Comparison of ENCODE assay signal across 1 cellular context in genomic region chr17:56935461-56935860, GRCh38.
TF ChIP-seq lines count a peak whose summit lies in the region.

No MANE protein-coding gene starts in this region.

TF ChIP-seq in HepG2, 621 proteins besides CTCF, POLR2A, EP300 and RAD21 (continued from another document):
- no peak for TF ChIP-seq TRIM22 (IDR thresholded peaks at IDR 0.05)
- TF ChIP-seq TMF1 (CRISPR knock-in tag; IDR thresholded peaks at IDR 0.05; ENCODE audit: low read depth) = no peak
- no peak for TF ChIP-seq ZNF883 (CRISPR knock-in tag; IDR thresholded peaks at IDR 0.05; ENCODE audit: not compliant biosample characterization)
- TF ChIP-seq ARID4A (CRISPR knock-in tag; IDR thresholded peaks at IDR 0.05; ENCODE audit: borderline replicate concordance) = 0 out of 2 replicates have a peak, but pooled peaks have one; percentile 3
- TF ChIP-seq ZNF737 (CRISPR knock-in tag; IDR thresholded peaks at IDR 0.05; ENCODE audit: borderline replicate concordance) = no peak
- TF ChIP-seq ZHX1 (CRISPR knock-in tag; IDR thresholded peaks at IDR 0.05; ENCODE audit: low read depth) = no peak
- TF ChIP-seq SP1 (IDR thresholded peaks at IDR 0.05) = no peak
- TF ChIP-seq SP1 (CRISPR knock-in tag; IDR thresholded peaks at IDR 0.05) = no peak
- 0 out of 2 replicates have a peak, but pooled peaks have one; percentile 33 for TF ChIP-seq ZNF609 (CRISPR knock-in tag; IDR thresholded peaks at IDR 0.05; ENCODE audit: borderline replicate concordance)
- no peak for TF ChIP-seq NFE2 (CRISPR knock-in tag; IDR thresholded peaks at IDR 0.05)
- peak; percentile 77 for TF ChIP-seq HHEX (CRISPR knock-in tag; IDR thresholded peaks at IDR 0.05)
- no peak for TF ChIP-seq ADNP (CRISPR knock-in tag; IDR thresholded peaks at IDR 0.05)
- TF ChIP-seq RARA (CRISPR knock-in tag; IDR thresholded peaks at IDR 0.05) = peak; percentile 59; the same call in 1 of the 2 replicates
- TF ChIP-seq MXD1 (CRISPR knock-in tag; IDR thresholded peaks at IDR 0.05) = no peak
- no peak for TF ChIP-seq ZNF792 (CRISPR knock-in tag; IDR thresholded peaks at IDR 0.05)
- no peak for TF ChIP-seq ZNF274 (CRISPR knock-in tag; IDR thresholded peaks at IDR 0.05)
- no peak for TF ChIP-seq ZC3H13 (CRISPR knock-in tag; IDR thresholded peaks at IDR 0.05)
- TF ChIP-seq MEF2D (CRISPR knock-in tag; IDR thresholded peaks at IDR 0.05) = no peak
- no peak for TF ChIP-seq MTF1 (CRISPR knock-in tag; IDR thresholded peaks at IDR 0.05)
- no peak for TF ChIP-seq ZFAT (CRISPR knock-in tag; conservative IDR thresholded peaks at IDR 0.05)
- no peak for TF ChIP-seq BRF2 (CRISPR knock-in tag; IDR thresholded peaks at IDR 0.05)
- no peak for TF ChIP-seq ZNF597 (CRISPR knock-in tag; IDR thresholded peaks at IDR 0.05)
- no peak for TF ChIP-seq NCOA1 (CRISPR knock-in tag; IDR thresholded peaks at IDR 0.05)
- TF ChIP-seq TERF1 (CRISPR knock-in tag; IDR thresholded peaks at IDR 0.05) = no peak
